ENCODE assay signal across 8 cellular contexts in the genomic region with DNA sequence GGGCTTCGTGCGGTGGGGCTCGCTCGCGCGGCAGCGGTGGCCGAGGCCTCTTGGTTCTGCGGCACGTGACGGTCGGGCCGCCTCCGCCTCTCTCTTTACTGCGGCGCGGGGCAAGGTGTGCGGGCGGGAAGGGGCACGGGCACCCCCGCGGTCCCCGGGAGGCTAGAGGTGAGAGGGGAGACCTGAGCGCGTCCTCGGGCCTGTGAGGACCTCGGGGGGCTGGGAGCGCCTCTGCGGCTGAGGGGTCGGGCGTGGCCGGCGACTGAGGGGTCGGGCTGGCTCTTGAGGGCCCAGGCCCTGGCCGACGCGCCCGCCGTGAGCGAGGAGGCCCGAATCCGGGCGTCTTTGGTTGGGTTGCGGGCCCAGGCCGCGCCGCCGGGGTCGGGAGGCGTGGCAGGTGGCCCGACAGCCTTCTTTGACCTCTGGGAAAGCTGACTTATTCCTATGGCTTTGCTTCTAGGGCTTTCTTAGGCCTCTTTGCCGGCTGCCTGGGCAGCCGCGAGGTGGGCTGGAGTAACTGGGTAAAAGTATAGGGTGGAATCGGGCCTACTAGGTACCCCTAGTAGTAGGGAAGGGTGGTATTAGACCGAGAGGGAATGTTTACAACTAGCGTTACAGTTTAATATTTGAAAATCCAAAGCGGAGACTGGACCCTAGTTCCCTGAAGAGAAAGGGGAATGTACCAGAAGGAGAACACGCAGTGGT. TPM values are rescaled to one million over a fixed set of nuclear protein-coding genes. Genes with fewer than 3 reads are reported as not detected.
DNase-seq lines count a peak whose midpoint lies in the region; TF ChIP-seq lines count a peak whose summit lies in the region.

A gene with protein sequence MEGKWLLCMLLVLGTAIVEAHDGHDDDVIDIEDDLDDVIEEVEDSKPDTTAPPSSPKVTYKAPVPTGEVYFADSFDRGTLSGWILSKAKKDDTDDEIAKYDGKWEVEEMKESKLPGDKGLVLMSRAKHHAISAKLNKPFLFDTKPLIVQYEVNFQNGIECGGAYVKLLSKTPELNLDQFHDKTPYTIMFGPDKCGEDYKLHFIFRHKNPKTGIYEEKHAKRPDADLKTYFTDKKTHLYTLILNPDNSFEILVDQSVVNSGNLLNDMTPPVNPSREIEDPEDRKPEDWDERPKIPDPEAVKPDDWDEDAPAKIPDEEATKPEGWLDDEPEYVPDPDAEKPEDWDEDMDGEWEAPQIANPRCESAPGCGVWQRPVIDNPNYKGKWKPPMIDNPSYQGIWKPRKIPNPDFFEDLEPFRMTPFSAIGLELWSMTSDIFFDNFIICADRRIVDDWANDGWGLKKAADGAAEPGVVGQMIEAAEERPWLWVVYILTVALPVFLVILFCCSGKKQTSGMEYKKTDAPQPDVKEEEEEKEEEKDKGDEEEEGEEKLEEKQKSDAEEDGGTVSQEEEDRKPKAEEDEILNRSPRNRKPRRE (plus strand): TSS at position 33 of the 705 bp plus-strand sequence. CDS start 6,715 bp downstream, outside the sequence.

- H2AFZ ChIP-seq in ACC112 (ENCODE audit: low read length, unreplicated experiment) (peak within 1 kb of the TSS; percentile 78), OCI-LY1 (ENCODE audit: low read length) (no peak within 1 kb of the TSS)

- H3K4me1 ChIP-seq in ACC112 (ENCODE audit: control insufficient read depth, insufficient read depth, low read length, unreplicated experiment) = peaks cover 4% of the 10 kb centered on the region
- peaks cover 29% of the 10 kb centered on the region for H3K4me1 ChIP-seq in OCI-LY1 (ENCODE audit: insufficient read depth, low read length, severe bottlenecking)
- peaks cover 15 to 19% of the 10 kb centered on the region in 2 donors for H3K4me1 ChIP-seq in duodenal mucosa (ENCODE audit: control insufficient read depth in 1 of 2, insufficient read depth in 2 of 2, low read length in 2 of 2)

- H3K36me3 ChIP-seq in ACC112 (ENCODE audit: insufficient read depth, low read length) (peaks cover 5% of the 10 kb centered on the region; the same call in 1 of the 2 replicates), OCI-LY1 (ENCODE audit: insufficient read depth, low read length) (peaks cover 38% of the 10 kb centered on the region), duodenal mucosa (ENCODE audit: control insufficient read depth in 1 of 2, insufficient read depth in 2 of 2, low read length in 2 of 2) (peaks cover 0 to 11% of the 10 kb centered on the region in 2 donors)

- peak within 1 kb of the TSS; percentile 97 for H3K4me2 ChIP-seq in OCI-LY1 (ENCODE audit: low read length)

- H3K4me3 ChIP-seq in ACC112 (ENCODE audit: low read depth, low read length) (peak within 1 kb of the TSS; percentile 99), OCI-LY1 (ENCODE audit: low read depth, low read length, poor library complexity, severe bottlenecking) (peak within 1 kb of the TSS; percentile 86), duodenal mucosa (ENCODE audit: low read depth in 1 of 2, low read length in 2 of 2) (peak within 1 kb of the TSS; percentile 89 to 97)

- H3K79me2 ChIP-seq in ACC112 (ENCODE audit: control insufficient read depth, insufficient read depth, low read length, unreplicated experiment) (peaks cover 57% of the 10 kb centered on the region), OCI-LY1 (ENCODE audit: insufficient read depth, low read length) (peaks cover 51% of the 10 kb centered on the region)

- H3K9me3 ChIP-seq in OCI-LY1 (ENCODE audit: low read length) (no peaks in the 10 kb centered on the region), duodenal mucosa (ENCODE audit: control insufficient read depth in 1 of 2, low read length in 2 of 2) (no peaks in the 10 kb centered on the region)

- no peaks in the 10 kb centered on the region for H3F3A ChIP-seq in OCI-LY1 (ENCODE audit: insufficient read depth, low read length)

- no peak for TF ChIP-seq CTCF in OCI-LY1 (IDR thresholded peaks at IDR 0.05; ENCODE audit: low read length)

- H3K9ac ChIP-seq in OCI-LY1 (ENCODE audit: low read length) (peak within 1 kb of the TSS; percentile 99), duodenal mucosa (ENCODE audit: low read depth in 1 of 2, low read length in 2 of 2) (peak within 1 kb of the TSS; percentile 95 to 99)

- H3K27ac ChIP-seq in ACC112 (ENCODE audit: low read depth, low read length) (peak within 1 kb of the TSS; percentile 89), OCI-LY1 (ENCODE audit: low read depth, low read length, poor library complexity, severe bottlenecking) (peak within 1 kb of the TSS; percentile 92), duodenal mucosa (ENCODE audit: low read depth, low read length) (peak within 1 kb of the TSS; percentile 96)

- H4K20me1 ChIP-seq in OCI-LY1 (ENCODE audit: insufficient read depth, low read length) = no peaks in the 10 kb centered on the region

- no peaks in the 10 kb centered on the region for H3K9me2 ChIP-seq in OCI-LY1 (ENCODE audit: low read depth, low read length)

- H3K27me3 ChIP-seq in ACC112 (ENCODE audit: insufficient read depth, low read length) = no peaks in the 10 kb centered on the region
- no peaks in the 10 kb centered on the region for H3K27me3 ChIP-seq in OCI-LY1 (ENCODE audit: insufficient read depth, low read length)
- no peaks in the 10 kb centered on the region for H3K27me3 ChIP-seq in duodenal mucosa (ENCODE audit: control insufficient read depth in 1 of 2, insufficient read depth in 2 of 2, low read length in 2 of 2)

- peak; percentile 21 for DNase-seq in GM19238 (ENCODE audit: insufficient read length, low spot score)
- no peak for DNase-seq in mesenteric fat pad (ENCODE audit: low spot score)
- no peak for DNase-seq in ureter (ENCODE audit: low spot score)
- no peak for DNase-seq in NCI-H1048 (lab: John Stamatoyannopoulos, UW)
- DNase-seq in activated CD4-positive, alpha-beta T cell treated with anti-CD3 and anti-CD28 coated beads for 1 hour = no peak

RNA-seq across cellular contexts. Expression of the gene that starts here (rescaled TPM):
- total RNA-seq in mesenteric fat pad = 649 TPM
- total RNA-seq in ureter = 584 TPM
